In genomic region chr12:460301-461230, GRCh38 we compare ENCODE assay signal across 1 cellular context.
A peak's percentile ranks its signal among the peaks of the same experiment; 100 is the strongest.
TF ChIP-seq lines count a peak whose summit lies in the region.

No MANE protein-coding gene starts in this region.

TF ChIP-seq in H1, 55 proteins besides CTCF, POLR2A, EP300 and RAD21 (continued from another document):
- TF ChIP-seq EZH2 (IDR thresholded peaks at IDR 0.05; ENCODE audit: low read depth, low read length, severe bottlenecking) (peak; percentile 52), TBP (IDR thresholded peaks at IDR 0.05; ENCODE audit: low read depth, low read length) (no peak), POLR2AphosphoS5 (IDR thresholded peaks at IDR 0.05; ENCODE audit: low read depth, low read length) (no peak), USF2 (IDR thresholded peaks at IDR 0.05; ENCODE audit: low read length) (no peak), CREB1 (IDR thresholded peaks at IDR 0.05) (no peak), NANOG (IDR thresholded peaks at IDR 0.05; ENCODE audit: insufficient read depth, low read depth, low read length, poor library complexity, severe bottlenecking) (no peak), SUZ12 (IDR thresholded peaks at IDR 0.05; ENCODE audit: low read length) (peak; percentile 43), SIRT6 (IDR thresholded peaks at IDR 0.05; ENCODE audit: low read length) (no peak), SIX5 (IDR thresholded peaks at IDR 0.05; ENCODE audit: low read depth, low read length) (no peak), BACH1 (IDR thresholded peaks at IDR 0.05; ENCODE audit: low read length) (0 out of 2 replicates have a peak, but pooled peaks have one; percentile 19), SP2 (IDR thresholded peaks at IDR 0.05; ENCODE audit: low read length) (no peak), KDM4A (IDR thresholded peaks at IDR 0.05; ENCODE audit: low read depth, low read length, severe bottlenecking) (peak; percentile 73), EGR1 (IDR thresholded peaks at IDR 0.05; ENCODE audit: borderline replicate concordance, low read depth, low read length) (no peak), SIN3A (conservative IDR thresholded peaks at IDR 0.05 in 1 of 2, IDR thresholded peaks at IDR 0.05 in 1 of 2; ENCODE audit: low read depth in 1 of 2, low read length in 2 of 2) (no peak), TAF1 (IDR thresholded peaks at IDR 0.05; ENCODE audit: low read depth, low read length) (no peak), E2F6 (IDR thresholded peaks at IDR 0.05) (peak; percentile 41; the same call in 1 of the 2 replicates), KDM5A (IDR thresholded peaks at IDR 0.05; ENCODE audit: low read length) (no peak), RBBP5 (IDR thresholded peaks at IDR 0.05; ENCODE audit: borderline replicate concordance, low read depth, low read length) (0 out of 2 replicates have a peak, but pooled peaks have one; percentile 34), RXRA (IDR thresholded peaks at IDR 0.05; ENCODE audit: insufficient read depth, low read depth, low read length) (no peak), CTBP2 (IDR thresholded peaks at IDR 0.05; ENCODE audit: borderline replicate concordance, insufficient read depth, insufficient read length, low read length) (no peak), HDAC2 (IDR thresholded peaks at IDR 0.05; ENCODE audit: borderline replicate concordance in 1 of 2, low read depth in 2 of 2, low read length in 2 of 2) (no peak)
- TF ChIP-seq, protein P1, sequence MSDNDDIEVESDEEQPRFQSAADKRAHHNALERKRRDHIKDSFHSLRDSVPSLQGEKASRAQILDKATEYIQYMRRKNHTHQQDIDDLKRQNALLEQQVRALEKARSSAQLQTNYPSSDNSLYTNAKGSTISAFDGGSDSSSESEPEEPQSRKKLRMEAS (IDR thresholded peaks at IDR 0.05) = 0 out of 2 replicates have a peak, but pooled peaks have one; percentile 21
- TF ChIP-seq, protein P2, sequence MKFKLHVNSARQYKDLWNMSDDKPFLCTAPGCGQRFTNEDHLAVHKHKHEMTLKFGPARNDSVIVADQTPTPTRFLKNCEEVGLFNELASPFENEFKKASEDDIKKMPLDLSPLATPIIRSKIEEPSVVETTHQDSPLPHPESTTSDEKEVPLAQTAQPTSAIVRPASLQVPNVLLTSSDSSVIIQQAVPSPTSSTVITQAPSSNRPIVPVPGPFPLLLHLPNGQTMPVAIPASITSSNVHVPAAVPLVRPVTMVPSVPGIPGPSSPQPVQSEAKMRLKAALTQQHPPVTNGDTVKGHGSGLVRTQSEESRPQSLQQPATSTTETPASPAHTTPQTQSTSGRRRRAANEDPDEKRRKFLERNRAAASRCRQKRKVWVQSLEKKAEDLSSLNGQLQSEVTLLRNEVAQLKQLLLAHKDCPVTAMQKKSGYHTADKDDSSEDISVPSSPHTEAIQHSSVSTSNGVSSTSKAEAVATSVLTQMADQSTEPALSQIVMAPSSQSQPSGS (IDR thresholded peaks at IDR 0.05; ENCODE audit: low read length) = no peak
TF ChIP-seq in H1: peak in this region for 7.
